In genomic region chr19:47027586-47028371, GRCh38 we compare ENCODE assay signal across 18 cellular contexts. TPM values are rescaled to one million over a fixed set of nuclear protein-coding genes. Genes with fewer than 3 reads are reported as not detected.
DNase-seq lines count a peak whose midpoint lies in the region; ATAC-seq and TF ChIP-seq lines count a peak whose summit lies in the region.
"Had no signal": no experiment of that assay in that cellular context is flagged by ENCODE, and none has a peak within 500 bp of the region (broad histone marks: within the 10 kb centered on the region; RNA-seq: fewer than 3 reads in every experiment).

No MANE protein-coding gene starts in this region.

- H3K4me1 Mint-ChIP-seq in brain = peaks cover 40% of the 10 kb centered on the region
- H3K4me1 Mint-ChIP-seq in endodermal cell = peaks cover 13% of the 10 kb centered on the region
- peaks cover 16% of the 10 kb centered on the region for H3K4me1 Mint-ChIP-seq in stimulated activated memory B cell treated with anti-CD40 and anti-IgM and Interleukin-4, amounts not matched to agents 10 μg/mL and 1 μg/mL and 100 μg/mL, for 72 hours

- no peak overlapping the region for H2BK120ac ChIP-seq in mesendoderm (ENCODE audit: low read depth, low read length)

- TF ChIP-seq CTCF in HEK293 (tag by site-specific recombination; IDR thresholded peaks at IDR 0.05) (no peak), brain (conservative IDR thresholded peaks at IDR 0.05) (no peak), endodermal cell (conservative IDR thresholded peaks at IDR 0.05) (no peak)

- H3K9me3 Mint-ChIP-seq in brain = peaks cover 0 to 10% (median 3%) of the 10 kb centered on the region in 5 experiments
- no peaks in the 10 kb centered on the region for H3K9me3 Mint-ChIP-seq in endodermal cell
- H3K9me3 Mint-ChIP-seq in stimulated activated memory B cell treated with anti-CD40 and anti-IgM and Interleukin-4, amounts not matched to agents 10 μg/mL and 1 μg/mL and 100 μg/mL, for 72 hours = no peaks in the 10 kb centered on the region

- peaks cover 68% of the 10 kb centered on the region for H3K27me3 Mint-ChIP-seq in brain
- peaks cover 64% of the 10 kb centered on the region for H3K27me3 Mint-ChIP-seq in endodermal cell (ENCODE audit: insufficient read depth)
- peaks cover 83% of the 10 kb centered on the region for H3K27me3 Mint-ChIP-seq in stimulated activated memory B cell treated with anti-CD40 and anti-IgM and Interleukin-4, amounts not matched to agents 10 μg/mL and 1 μg/mL and 100 μg/mL, for 72 hours

- no peak overlapping the region for H4K5ac ChIP-seq in mesendoderm (ENCODE audit: low read length)

- H3K4me3 Mint-ChIP-seq in brain = peak overlapping the region in 4 of 5 experiments; percentile 6 to 69 (median 56)
- no peak overlapping the region for H3K4me3 Mint-ChIP-seq in endodermal cell
- H3K4me3 Mint-ChIP-seq in stimulated activated memory B cell treated with anti-CD40 and anti-IgM and Interleukin-4, amounts not matched to agents 10 μg/mL and 1 μg/mL and 100 μg/mL, for 72 hours = no peak overlapping the region

- no peak overlapping the region for H3K4me2 ChIP-seq in mesendoderm (ENCODE audit: low read length)

- no peak overlapping the region for H4K8ac ChIP-seq in mesendoderm (ENCODE audit: low read depth, low read length)

- ATAC-seq in HG03108 (IDR thresholded peaks at IDR 0.05; ENCODE audit: unreplicated experiment) = no peak
- ATAC-seq in stimulated activated memory B cell treated with anti-CD40 and anti-IgM and Interleukin-4, amounts not matched to agents 10 μg/mL and 1 μg/mL and 100 μg/mL, for 72 hours = no peak

- POLR2A ChIA-PET in HEK293 (lab: Yijun Ruan, JAX) = interaction anchor here (0.6 kb wide), 1 partner anchor 263 kb away, joined by 3 read pairs; no protein-coding TSS in a partner anchor

- H3K9ac ChIP-seq in ES-I3 (ENCODE audit: low read depth, low read length) (peak overlapping the region; percentile 33; the same call in 1 of the 2 replicates), mesendoderm (ENCODE audit: low read length) (peak overlapping the region; percentile 17), endodermal cell (ENCODE audit: extremely low read depth, low read length, poor library complexity, severe bottlenecking) (no peak overlapping the region)

- no peak overlapping the region for H2BK5ac ChIP-seq in mesendoderm (ENCODE audit: low read length)

- H3K36me3 ChIP-seq in ES-I3 (ENCODE audit: insufficient read depth, low read length) = no peaks in the 10 kb centered on the region
- H3K36me3 ChIP-seq in HEK293 (ENCODE audit: control insufficient read depth in 2 of 2, insufficient read depth in 1 of 2, low read length in 2 of 2) = no peaks in the 10 kb centered on the region
- no peaks in the 10 kb centered on the region for H3K36me3 ChIP-seq in mesendoderm (ENCODE audit: control insufficient read depth, insufficient read depth, low read length)
- H3K36me3 ChIP-seq in endodermal cell (ENCODE audit: control insufficient read depth, insufficient read depth, low read length) = no peaks in the 10 kb centered on the region

- H3K27ac ChIP-seq in HEK293 (ENCODE audit: extremely low read depth, low read depth, low read length) = no peak overlapping the region
- H3K27ac ChIP-seq in mesendoderm (ENCODE audit: low read depth, low read length) = no peak overlapping the region
- no peak overlapping the region for H3K27ac ChIP-seq in endodermal cell (ENCODE audit: low read depth, low read length)

- H3K23ac ChIP-seq in mesendoderm (ENCODE audit: low read length) = no peak overlapping the region

- H3K4me3 ChIP-seq in HEK293 (ENCODE audit: low read depth, low read length) = no peak overlapping the region
- H3K4me3 ChIP-seq in mesendoderm (ENCODE audit: low read length) = no peak overlapping the region
- H3K4me3 ChIP-seq in endodermal cell (ENCODE audit: low read length) = no peak overlapping the region
- H3K4me3 ChIP-seq: HAP-1 had no signal

- no peak overlapping the region for H2AK5ac ChIP-seq in mesendoderm (ENCODE audit: low read length)

- CTCF ChIA-PET in HEK293 (lab: Yijun Ruan, JAX) = no interaction called here

- H3K27me3 ChIP-seq in mesendoderm (ENCODE audit: insufficient read depth, low read length, poor library complexity) = peaks cover 5% of the 10 kb centered on the region
- H3K27me3 ChIP-seq in endodermal cell (ENCODE audit: control insufficient read depth, insufficient read depth, low read length, poor library complexity, severe bottlenecking) = peaks cover 48% of the 10 kb centered on the region

- H3K4ac ChIP-seq in mesendoderm (ENCODE audit: low read depth, low read length) = no peak overlapping the region

- no peaks in the 10 kb centered on the region for H3K9me3 ChIP-seq in ES-I3 (ENCODE audit: control insufficient read depth, insufficient read depth, low read length)
- no peaks in the 10 kb centered on the region for H3K9me3 ChIP-seq in HEK293 (ENCODE audit: control insufficient read depth, insufficient read depth, low read depth, low read length)
- H3K9me3 ChIP-seq in endodermal cell (ENCODE audit: control insufficient read depth, low read length) = no peaks in the 10 kb centered on the region
- H3K9me3 ChIP-seq: HAP-1 had no signal

- no peaks in the 10 kb centered on the region for H3K79me2 ChIP-seq in mesendoderm (ENCODE audit: control insufficient read depth, insufficient read depth, low read length)

- H3K18ac ChIP-seq in mesendoderm (ENCODE audit: low read length) = no peak overlapping the region

- H3K79me1 ChIP-seq in mesendoderm (ENCODE audit: low read length) = no peaks in the 10 kb centered on the region

- H3K27ac Mint-ChIP-seq in brain (peak overlapping the region in 2 of 5 experiments; percentile 32 to 80), endodermal cell (no peak overlapping the region)
- H3K27ac Mint-ChIP-seq in stimulated activated memory B cell treated with anti-CD40 and anti-IgM and Interleukin-4, amounts not matched to agents 10 μg/mL and 1 μg/mL and 100 μg/mL, for 72 hours = no peak overlapping the region
- H3K27ac Mint-ChIP-seq: CD14-positive monocyte had no signal

- no peak overlapping the region for H2BK15ac ChIP-seq in mesendoderm (replicated peaks; ENCODE audit: low read depth)

- H3K36me3 Mint-ChIP-seq in brain = no peaks in the 10 kb centered on the region
- H3K36me3 Mint-ChIP-seq in endodermal cell (ENCODE audit: low read depth) = no peaks in the 10 kb centered on the region
- H3K36me3 Mint-ChIP-seq in stimulated activated memory B cell treated with anti-CD40 and anti-IgM and Interleukin-4, amounts not matched to agents 10 μg/mL and 1 μg/mL and 100 μg/mL, for 72 hours = no peaks in the 10 kb centered on the region
- H3K36me3 Mint-ChIP-seq: CD14-positive monocyte had no signal

- peak overlapping the region; percentile 2 for H3K56ac ChIP-seq in mesendoderm (ENCODE audit: low read length)

- no peak for DNase-seq in mesendoderm
- no peak for DNase-seq in endodermal cell
- DNase-seq in T1000 (lab: John Stamatoyannopoulos, UW) = no peak
- DNase-seq: ACHN, AML-193, DMS 273 treated with DMSO at 0.1 percent for 48 hours, MV-4-11, NCI-H1436 treated with DMSO at 0.1 percent for 48 hours, NCI-H2081, Right ventricle myocardium superior had no signal

- WGBS in mesendoderm (ENCODE audit: extremely low coverage, insufficient coverage, low lambda C conversion rate) = no CpG with 5 or more reads among the region's 20 CpGs
- WGBS in endodermal cell (ENCODE audit: insufficient coverage in 1 of 2, insufficient read length in 1 of 2), 2 experiments = 51 to 90% methylated on average over 2 to 17 of the region's 20 CpGs

- H3K4me1 ChIP-seq in ES-I3 (ENCODE audit: insufficient read depth, low read length) (no peaks in the 10 kb centered on the region; the same call in 1 of the 2 replicates), HEK293 (ENCODE audit: control insufficient read depth, insufficient read depth, low read length) (peaks cover 3% of the 10 kb centered on the region), mesendoderm (ENCODE audit: control insufficient read depth, low read depth, low read length) (no peaks in the 10 kb centered on the region), endodermal cell (ENCODE audit: control insufficient read depth, insufficient read depth, low read length) (no peaks in the 10 kb centered on the region)

TF ChIP-seq in HEK293, 187 proteins besides CTCF, POLR2A, EP300 and RAD21 (continues in another document):
- TF ChIP-seq ZNF311 (tag by site-specific recombination; IDR thresholded peaks at IDR 0.05; ENCODE audit: borderline replicate concordance) = 0 out of 2 replicates have a peak, but pooled peaks have one; percentile 31
- TF ChIP-seq ZBTB10 (tag by site-specific recombination; IDR thresholded peaks at IDR 0.05) = 0 out of 2 replicates have a peak, but pooled peaks have one; percentile 38
- no peak for TF ChIP-seq ZNF837 (tag by site-specific recombination; IDR thresholded peaks at IDR 0.05)

RNA-seq across cellular contexts. Expression of gene NPAS1, which starts 8.1 kb away (rescaled TPM):
- polyA plus RNA-seq in brain (ENCODE audit: insufficient read depth, low read depth, low replicate concordance) = 6.0 TPM
- polyA plus RNA-seq in mesendoderm (2013, experiment 1 of 2) = 2.4 TPM
- 2.5 TPM for polyA plus RNA-seq in mesendoderm (2013, experiment 2 of 2)
- 1 to 10 TPM; 6.9 to 8.7 TPM for total RNA-seq in endodermal cell
- polyA plus RNA-seq in endodermal cell (2013, experiment 1 of 2) = 3.6 TPM
- polyA plus RNA-seq in endodermal cell (2013, experiment 2 of 2) = 5.1 TPM
- total RNA-seq: HT1080, Right ventricle myocardium superior had no signal
- polyA plus RNA-seq: CD14-positive monocyte had no signal

RNA-seq across cellular contexts. Expression of gene TMEM160, which starts 20.6 kb away (rescaled TPM):
- 53.6 TPM for polyA plus RNA-seq in brain (ENCODE audit: insufficient read depth, low read depth, low replicate concordance)
- 40.2 TPM for polyA plus RNA-seq in mesendoderm (2013, experiment 1 of 2)
- 43.4 TPM for polyA plus RNA-seq in mesendoderm (2013, experiment 2 of 2)
- total RNA-seq in endodermal cell = 10 to 100 TPM; 61.8 to 69.5 TPM
- 44.2 TPM for polyA plus RNA-seq in endodermal cell (2013, experiment 1 of 2)
- 34.1 TPM for polyA plus RNA-seq in endodermal cell (2013, experiment 2 of 2)

Comparison
In these comparisons a context has a peak if more than half of its experiments do, and no peak if none do; other contexts are left out.
1. H3K4me3 Mint-ChIP-seq: peak in brain (4 of 5); none in endodermal cell (single experiment) and stimulated activated memory B cell treated with anti-CD40 and anti-IgM and Interleukin-4, amounts not matched to agents 10 μg/mL and 1 μg/mL and 100 μg/mL, for 72 hours (single experiment).